Comparison of ENCODE assay signal across 12 cellular contexts in the genomic region with DNA sequence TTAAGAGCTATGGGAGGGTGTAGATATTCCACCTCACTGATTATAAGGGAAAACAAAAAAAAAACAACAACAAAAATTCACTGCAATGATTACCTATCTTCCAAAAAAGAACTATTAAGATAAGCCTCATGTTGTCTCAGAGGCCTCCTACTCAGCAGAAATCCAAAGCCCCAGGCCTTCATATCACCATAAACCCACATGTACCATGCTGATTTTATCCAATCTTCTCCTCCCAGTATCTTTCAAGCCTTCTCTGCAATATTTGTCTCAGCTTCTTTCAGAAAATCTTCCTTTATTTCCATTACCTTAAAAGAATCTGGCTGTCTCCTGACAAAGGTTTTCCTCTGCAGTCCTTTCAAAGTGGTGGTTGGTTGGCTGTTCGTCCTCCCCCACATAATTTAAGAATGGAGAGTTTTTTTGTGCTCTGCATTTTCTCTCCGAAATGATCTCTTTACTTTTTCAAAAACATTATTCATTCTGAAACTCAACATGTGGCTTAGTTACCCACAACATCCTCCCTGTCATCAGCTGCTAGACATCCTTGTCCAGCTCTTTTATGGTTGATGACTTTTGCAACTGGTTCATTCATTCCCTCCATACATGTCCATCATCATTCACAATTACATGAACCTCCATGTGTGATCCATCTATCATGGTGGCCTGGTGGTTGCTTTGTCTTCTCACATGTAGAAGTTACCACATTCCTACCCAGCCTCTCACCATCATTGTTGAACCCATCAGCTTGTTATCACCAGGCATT. TPM values are rescaled to one million over a fixed set of nuclear protein-coding genes. Genes with fewer than 3 reads are reported as not detected.
DNase-seq lines count a peak whose midpoint lies in the region; ATAC-seq lines count a peak whose summit lies in the region.
"Had no signal": no experiment of that assay in that cellular context is flagged by ENCODE, and none has a peak within 500 bp of the region (broad histone marks: within the 10 kb centered on the region; RNA-seq: fewer than 3 reads in every experiment).

No MANE protein-coding gene starts in this region.

- POLR2A ChIA-PET in activated CD4-positive, alpha-beta T cell treated with anti-CD3 and anti-CD28 coated beads for 36 hours (lab: Charles Lee), result no interaction called here

- H3K4me3 Mint-ChIP-seq in activated CD4-positive, alpha-beta T cell treated with anti-CD3 and anti-CD28 coated beads for 36 hours, result no peak overlapping the region
- H3K4me3 Mint-ChIP-seq in natural killer cell treated with Interleukin-12 subunit alpha and Interleukin-12 subunit beta and Interleukin-15 and Interleukin-18, amount 100 ng/mL, for 72 hours, result peak overlapping the region; percentile 36

- no peaks in the 10 kb centered on the region for H3K9me3 Mint-ChIP-seq in activated CD4-positive, alpha-beta T cell treated with anti-CD3 and anti-CD28 coated beads for 36 hours (ENCODE audit: low read depth)
- H3K9me3 Mint-ChIP-seq in natural killer cell treated with Interleukin-12 subunit alpha and Interleukin-12 subunit beta and Interleukin-15 and Interleukin-18, amount 100 ng/mL, for 72 hours, result peaks cover 10% of the 10 kb centered on the region

- CTCF ChIA-PET in activated CD4-positive, alpha-beta T cell treated with anti-CD3 and anti-CD28 coated beads for 36 hours (lab: Charles Lee), result no interaction called here

- ATAC-seq in activated CD4-positive, alpha-beta T cell treated with anti-CD3 and anti-CD28 coated beads for 36 hours, result peak; percentile 64
- ATAC-seq in GM21723 (IDR thresholded peaks at IDR 0.05; ENCODE audit: unreplicated experiment), result peak; percentile 79
- ATAC-seq in HG03354 (IDR thresholded peaks at IDR 0.05; ENCODE audit: poor library complexity, severe bottlenecking, unreplicated experiment), result peak; percentile 77
- peak; percentile 82 to 83 for ATAC-seq in natural killer cell treated with Interleukin-12 subunit alpha and Interleukin-12 subunit beta and Interleukin-15 and Interleukin-18, amount 100 ng/mL, for 72 hours

- H3K27ac Mint-ChIP-seq in activated CD4-positive, alpha-beta T cell treated with anti-CD3 and anti-CD28 coated beads for 36 hours, result no peak overlapping the region
- peak overlapping the region in 1 of 2 donors; percentile 15 for H3K27ac Mint-ChIP-seq in natural killer cell treated with Interleukin-12 subunit alpha and Interleukin-12 subunit beta and Interleukin-15 and Interleukin-18, amount 100 ng/mL, for 72 hours

- intact Hi-C loops in activated CD4-positive, alpha-beta T cell treated with anti-CD3 and anti-CD28 coated beads for 36 hours (cut with DNase I, micrococcal nuclease), result no loop called here

- H3K36me3 Mint-ChIP-seq in activated CD4-positive, alpha-beta T cell treated with anti-CD3 and anti-CD28 coated beads for 36 hours (ENCODE audit: low read depth), result no peaks in the 10 kb centered on the region
- no peaks in the 10 kb centered on the region for H3K36me3 Mint-ChIP-seq in natural killer cell treated with Interleukin-12 subunit alpha and Interleukin-12 subunit beta and Interleukin-15 and Interleukin-18, amount 100 ng/mL, for 72 hours

- peaks cover 11% of the 10 kb centered on the region for H3K4me1 Mint-ChIP-seq in activated CD4-positive, alpha-beta T cell treated with anti-CD3 and anti-CD28 coated beads for 36 hours
- peaks cover 30 to 31% of the 10 kb centered on the region in 2 donors for H3K4me1 Mint-ChIP-seq in natural killer cell treated with Interleukin-12 subunit alpha and Interleukin-12 subunit beta and Interleukin-15 and Interleukin-18, amount 100 ng/mL, for 72 hours (ENCODE audit: low read depth in 2 of 2)

- peaks cover 15% of the 10 kb centered on the region for H3K27me3 Mint-ChIP-seq in activated CD4-positive, alpha-beta T cell treated with anti-CD3 and anti-CD28 coated beads for 36 hours
- peaks cover 0 to 3% of the 10 kb centered on the region in 2 donors for H3K27me3 Mint-ChIP-seq in natural killer cell treated with Interleukin-12 subunit alpha and Interleukin-12 subunit beta and Interleukin-15 and Interleukin-18, amount 100 ng/mL, for 72 hours

- no peak for DNase-seq in activated CD4-positive, alpha-beta T cell treated with anti-CD3 and anti-CD28 coated beads for 36 hours
- DNase-seq in activated CD4-positive, alpha-beta T cell treated with anti-CD3 and anti-CD28 coated beads for 1 hour, result no peak
- DNase-seq in natural killer cell treated with Interleukin-12 subunit alpha and Interleukin-12 subunit beta and Interleukin-15 and Interleukin-18, amount 100 ng/mL, for 72 hours (ENCODE audit: low spot score), result no peak
- DNase-seq in ureter (ENCODE audit: low spot score) (no peak), D341Med (ENCODE audit: low spot score) (no peak), occipital lobe (lab: John Stamatoyannopoulos, UW) (no peak)
- DNase-seq: activated gamma-delta T cell; effector memory CD4-positive, alpha-beta T cell; NCI-H2081 had no signal

RNA-seq across cellular contexts. Expression of gene EPYC, which starts 2.9 kb away (rescaled TPM):
- total RNA-seq in activated CD4-positive, alpha-beta T cell treated with anti-CD3 and anti-CD28 coated beads for 36 hours, result not detected
- not detected for total RNA-seq in natural killer cell treated with Interleukin-12 subunit alpha and Interleukin-12 subunit beta and Interleukin-15 and Interleukin-18, amount 100 ng/mL, for 72 hours
- total RNA-seq in ureter, result not detected
- total RNA-seq in occipital lobe, result not detected
- total RNA-seq: A172 had no signal

RNA-seq across cellular contexts. Expression of gene KERA, which starts 50.1 kb away (rescaled TPM):
- not detected for total RNA-seq in activated CD4-positive, alpha-beta T cell treated with anti-CD3 and anti-CD28 coated beads for 36 hours
- total RNA-seq in natural killer cell treated with Interleukin-12 subunit alpha and Interleukin-12 subunit beta and Interleukin-15 and Interleukin-18, amount 100 ng/mL, for 72 hours, result not detected
- not detected for total RNA-seq in ureter
- 3.0 TPM for total RNA-seq in occipital lobe
- total RNA-seq: A172 had no signal

RNA-seq across cellular contexts. Expression of gene CCER1, which starts 52.7 kb away (rescaled TPM):
- total RNA-seq in activated CD4-positive, alpha-beta T cell treated with anti-CD3 and anti-CD28 coated beads for 36 hours, result not detected
- total RNA-seq in natural killer cell treated with Interleukin-12 subunit alpha and Interleukin-12 subunit beta and Interleukin-15 and Interleukin-18, amount 100 ng/mL, for 72 hours, result not detected
- total RNA-seq in ureter, result not detected
- not detected for total RNA-seq in occipital lobe
- total RNA-seq: A172 had no signal
